ENCODE assay signal across 23 cellular contexts in genomic region chr5:126589536-126590297, GRCh38. TPM values are rescaled to one million over a fixed set of nuclear protein-coding genes. Genes with fewer than 3 reads are reported as not detected.
A peak's percentile ranks its signal among the peaks of the same experiment; 100 is the strongest.
DNase-seq lines count a peak whose midpoint lies in the region; ATAC-seq, FAIRE-seq and TF ChIP-seq lines count a peak whose summit lies in the region.
"Had no signal": no experiment of that assay in that cellular context is flagged by ENCODE, and none has a peak within 500 bp of the region (broad histone marks: within the 10 kb centered on the region; RNA-seq: fewer than 3 reads in every experiment).

No MANE protein-coding gene starts in this region.

- H3K4me3 Mint-ChIP-seq in type B pancreatic cell: no peak overlapping the region
- H3K4me3 Mint-ChIP-seq in CD4-positive, alpha-beta memory T cell: no peak overlapping the region
- H3K4me3 Mint-ChIP-seq: B cell; CD4-positive, alpha-beta T cell had no signal

- DNase-seq in DMS 273 (lab: John Stamatoyannopoulos, UW; ENCODE audit: unreplicated experiment) (peak; percentile 66), DMS 273 treated with DMSO at 0.1 percent for 48 hours (lab: John Stamatoyannopoulos, UW) (no peak), HepG2 (ENCODE audit: low spot score) (no peak), right lobe of liver (no peak), type B pancreatic cell (ENCODE audit: extremely low spot score, unreplicated experiment) (peak; percentile 20)
- no peak for DNase-seq in CD4-positive, alpha-beta memory T cell
- DNase-seq: Calu3; CD4-positive, alpha-beta T cell; COR-L47; DMS79; EL; GDM1; GM23248; H7; HCEC 1CT had no signal

- TF ChIP-seq CTCF in HepG2 (CRISPR knock-in tag; IDR thresholded peaks at IDR 0.05): no peak
- no peak for TF ChIP-seq CTCF in right lobe of liver (IDR thresholded peaks at IDR 0.05)
- no peak for TF ChIP-seq CTCF in type B pancreatic cell (conservative IDR thresholded peaks at IDR 0.05)

- CTCF ChIA-PET in HepG2 (lab: Yijun Ruan, JAX; ENCODE audit: low intra/inter-chr PET ratio, low total read pairs): no interaction called here
- CTCF ChIA-PET in CD4-positive, alpha-beta memory T cell (lab: Charles Lee; ENCODE audit: partially characterized antibody): no interaction called here

- H3K27me3 Mint-ChIP-seq in type B pancreatic cell: no peaks in the 10 kb centered on the region
- peaks cover 12 to 13% of the 10 kb centered on the region in 2 donors for H3K27me3 Mint-ChIP-seq in CD4-positive, alpha-beta memory T cell
- H3K27me3 Mint-ChIP-seq: CD4-positive, alpha-beta T cell had no signal

- H3K36me3 ChIP-seq in HepG2 (replicated peaks in 1 of 2; ENCODE audit: control insufficient read depth in 1 of 2, insufficient read depth in 2 of 2, low read length in 2 of 2) (peaks cover 7 to 34% of the 10 kb centered on the region in 2 experiments), right lobe of liver (peaks cover 0 to 25% (median 0%) of the 10 kb centered on the region in 4 donors)
- no peaks in the 10 kb centered on the region for H3K36me3 ChIP-seq in CD4-positive, alpha-beta memory T cell (ENCODE audit: insufficient read depth, low read length)

- intact Hi-C loops in HepG2 (cut with micrococcal nuclease; ENCODE audit: unreplicated experiment) (no loop called here), right lobe of liver (cut with DNase I) (no loop called here)
- intact Hi-C loops in CD4-positive, alpha-beta memory T cell (cut with micrococcal nuclease): no loop called here

- H3K4me2 ChIP-seq in HepG2 (ENCODE audit: low read depth, low read length): no peak overlapping the region
- H3K4me2 ChIP-seq: BLaER1 had no signal

- TF ChIP-seq RAD21 in HepG2 (CRISPR knock-in tag; IDR thresholded peaks at IDR 0.05): no peak

- 96% methylated on average over 13 of the region's 28 CpGs for WGBS in HepG2 (ENCODE audit: low lambda C conversion rate)
- 97% methylated on average over 11 of the region's 28 CpGs for WGBS in right lobe of liver (ENCODE audit: insufficient coverage, low coverage, low lambda C conversion rate, missing lambda C conversion rate)

- H3K79me2 ChIP-seq in HepG2 (ENCODE audit: insufficient read depth, low read length): peaks cover 23% of the 10 kb centered on the region

- FAIRE-seq in HepG2 (lab: Jason Lieb, UNC): no peak
- FAIRE-seq: A204.1, GM12878, GM19239, H1 had no signal

- H3K4me3 ChIP-seq in HepG2 (replicated peaks in 1 of 3; ENCODE audit: insufficient read depth in 1 of 3, low read depth in 2 of 3, low read length in 3 of 3) (no peak overlapping the region), right lobe of liver (no peak overlapping the region)
- H3K4me3 ChIP-seq in CD4-positive, alpha-beta memory T cell (ENCODE audit: low read length in 2 of 2): no peak overlapping the region
- H3K4me3 ChIP-seq: BLaER1, GM12878, GM23248 had no signal

- H3K4me1 Mint-ChIP-seq in type B pancreatic cell (ENCODE audit: unreplicated experiment): peaks cover 15% of the 10 kb centered on the region
- peaks cover 3 to 15% (median 8%) of the 10 kb centered on the region in 4 donors for H3K4me1 Mint-ChIP-seq in CD4-positive, alpha-beta memory T cell

- H3K27ac Mint-ChIP-seq in type B pancreatic cell: no peak overlapping the region
- H3K27ac Mint-ChIP-seq in CD4-positive, alpha-beta memory T cell: no peak overlapping the region
- H3K27ac Mint-ChIP-seq: B cell; CD4-positive, alpha-beta T cell had no signal

- H3K27me3 ChIP-seq in HepG2 (ENCODE audit: control insufficient read depth in 1 of 2, insufficient read depth in 2 of 2, low read length in 2 of 2) (no peaks in the 10 kb centered on the region; a peak in 1 of 5 replicates), right lobe of liver (no peaks in the 10 kb centered on the region)
- H3K27me3 ChIP-seq in CD4-positive, alpha-beta memory T cell (ENCODE audit: insufficient read depth, low read length): no peaks in the 10 kb centered on the region

- H3K9me3 Mint-ChIP-seq in type B pancreatic cell: no peaks in the 10 kb centered on the region
- peaks cover 0 to 2% (median 0%) of the 10 kb centered on the region in 8 donors for H3K9me3 Mint-ChIP-seq in CD4-positive, alpha-beta memory T cell
- H3K9me3 Mint-ChIP-seq: CD4-positive, alpha-beta T cell had no signal

- POLR2A ChIA-PET in HepG2 (lab: Yijun Ruan, JAX): no interaction called here
- POLR2A ChIA-PET in CD4-positive, alpha-beta memory T cell (lab: Charles Lee; ENCODE audit: partially characterized antibody): no interaction called here

- no peak overlapping the region for H2AFZ ChIP-seq in HepG2 (ENCODE audit: low read length)
- H2AFZ ChIP-seq: GM23248 had no signal

- no peaks in the 10 kb centered on the region; the same call in 1 of the 2 replicates for H4K20me1 ChIP-seq in HepG2 (ENCODE audit: insufficient read depth, low read length)
- H4K20me1 ChIP-seq: BLaER1 had no signal

- TF ChIP-seq EP300 in HepG2 (IDR thresholded peaks at IDR 0.05; ENCODE audit: low read depth in 2 of 2, low read length in 2 of 2): no peak
- TF ChIP-seq EP300 in HepG2 (CRISPR knock-in tag; IDR thresholded peaks at IDR 0.05; ENCODE audit: borderline replicate concordance): no peak

- H3K27ac ChIP-seq in HepG2 (ENCODE audit: extremely low read length, insufficient read depth, low read length) (no peak overlapping the region), right lobe of liver (no peak overlapping the region)
- no peak overlapping the region for H3K27ac ChIP-seq in CD4-positive, alpha-beta memory T cell (ENCODE audit: low read depth, low read length)
- H3K27ac ChIP-seq: 22Rv1, BLaER1, C4-2B, GM23248 had no signal

- H3K4me1 ChIP-seq in HepG2 (ENCODE audit: insufficient read depth, low read length): peaks cover 42% of the 10 kb centered on the region
- peaks cover 0 to 25% (median 7%) of the 10 kb centered on the region in 4 donors for H3K4me1 ChIP-seq in right lobe of liver
- peaks cover 7% of the 10 kb centered on the region for H3K4me1 ChIP-seq in CD4-positive, alpha-beta memory T cell (ENCODE audit: insufficient read depth, low read length)

- ATAC-seq in HepG2 (no peak), right lobe of liver (no peak)
- ATAC-seq: GM12878 had no signal

- in situ Hi-C loops in HepG2 (cut with HindIII; ENCODE audit: extremely low pct_ligation_motif_present, low pct_unique_long_range_greater_than_20kb): no loop called here

- BruUV-seq in HepG2 (replicated peaks; lab: Mats Ljungman, UMichigan): no TSS peak

- H3K9ac ChIP-seq in HepG2 (ENCODE audit: insufficient read depth, low read depth, low read length): no peak overlapping the region
- H3K9ac ChIP-seq: BLaER1, GM23248 had no signal

- H3K36me3 Mint-ChIP-seq in type B pancreatic cell: peaks cover 13% of the 10 kb centered on the region
- H3K36me3 Mint-ChIP-seq in CD4-positive, alpha-beta memory T cell: peaks cover 0 to 3% of the 10 kb centered on the region in 2 donors

- TF ChIP-seq POLR2A in HepG2 (IDR thresholded peaks at IDR 0.05; ENCODE audit: insufficient read depth in 1 of 2, low read depth in 2 of 2, low read length in 2 of 2): no peak
- no peak for TF ChIP-seq POLR2A in right lobe of liver (IDR thresholded peaks at IDR 0.05)

- H3K9me3 ChIP-seq in HepG2 (ENCODE audit: low read length) (no peaks in the 10 kb centered on the region), right lobe of liver (no peaks in the 10 kb centered on the region)
- H3K9me3 ChIP-seq in CD4-positive, alpha-beta memory T cell (ENCODE audit: control insufficient read depth in 1 of 2, low read length in 2 of 2): no peaks in the 10 kb centered on the region

RNA-seq across cellular contexts. Expression of gene ALDH7A1, which starts 5.3 kb away (rescaled TPM):
- 69.0 and 132 TPM in 2 replicates for total RNA-seq in HepG2 (2016; rRNA removed; fragmentation: Illumina TruSeq; extraction: Trizol)
- total RNA-seq in HepG2 (2016; cell fraction: cytosol; rRNA removed; fragmentation: Illumina TruSeq; extraction: Trizol; ENCODE audit: low read depth): 25.5 and 27.2 TPM in 2 replicates
- 68.9 and 140 TPM in 2 replicates for total RNA-seq in HepG2 (2016; cell fraction: insoluble cytoplasmic fraction; rRNA removed; fragmentation: Illumina TruSeq; extraction: Trizol)
- 30.4 and 36.0 TPM in 2 replicates for total RNA-seq in HepG2 (2016; cell fraction: membrane; rRNA removed; fragmentation: Illumina TruSeq; extraction: Trizol)
- total RNA-seq in HepG2 (2016; cell fraction: nucleus; rRNA removed; fragmentation: Illumina TruSeq; extraction: Trizol): 88.1 and 94.1 TPM in 2 replicates
- 64.5 and 100 TPM in 2 replicates for polyA plus RNA-seq in HepG2 (2011; rRNA removed)
- polyA plus RNA-seq in HepG2 (2011; cell fraction: cytosol; rRNA removed): 60.2 and 62.6 TPM in 2 replicates
- 25.1 and 27.1 TPM in 2 replicates for polyA plus RNA-seq in HepG2 (2011; cell fraction: nucleus; rRNA removed)
- polyA plus RNA-seq in HepG2 (2012): 63.1 and 161 TPM in 2 replicates
- polyA plus RNA-seq in HepG2 (2016; cell fraction: cytosol; fragmentation: Illumina TruSeq; extraction: Trizol; ENCODE audit: low read depth): 22.7 and 28.6 TPM in 2 replicates
- polyA plus RNA-seq in HepG2 (2016; cell fraction: insoluble cytoplasmic fraction; fragmentation: Illumina TruSeq; extraction: Trizol; ENCODE audit: low read depth): 290 TPM in 2 replicates
- 35.9 and 40.2 TPM in 2 replicates for polyA plus RNA-seq in HepG2 (2016; cell fraction: membrane; fragmentation: Illumina TruSeq; extraction: Trizol; ENCODE audit: low read depth)
- polyA plus RNA-seq in HepG2 (2016; cell fraction: nucleus; fragmentation: Illumina TruSeq; extraction: Trizol; ENCODE audit: insufficient read depth, low read depth): 144 and 152 TPM in 2 replicates
- polyA minus RNA-seq in HepG2 (2011; rRNA and poly(A)+ RNA removed; ENCODE audit: low replicate concordance): 96.9 and 101 TPM in 2 replicates
- polyA minus RNA-seq in HepG2 (2011; cell fraction: cytosol; rRNA and poly(A)+ RNA removed): 31.7 and 41.1 TPM in 2 replicates
- 61.4 and 63.3 TPM in 2 replicates for polyA minus RNA-seq in HepG2 (2011; cell fraction: nucleus; rRNA and poly(A)+ RNA removed)
- 100 to 1,000 TPM in 2 of 6 experiments, 10 to 100 TPM in 4; 23.0 to 142 (median 96.7) TPM for total RNA-seq in right lobe of liver
- 60.9 and 119 TPM in 2 replicates for total RNA-seq in type B pancreatic cell (ENCODE audit: low replicate concordance)
- 1 to 10 TPM; 1.3 to 2.2 TPM for total RNA-seq in CD4-positive, alpha-beta memory T cell
- polyA plus RNA-seq in CD4-positive, alpha-beta memory T cell: 1 to 10 TPM; 1.4 to 4.8 TPM

RNA-seq across cellular contexts. Expression of gene PHAX, which starts 11.0 kb away (rescaled TPM):
- total RNA-seq in HepG2 (2016; rRNA removed; fragmentation: Illumina TruSeq; extraction: Trizol): 59.7 and 95.0 TPM in 2 replicates
- 21.2 and 23.9 TPM in 2 replicates for total RNA-seq in HepG2 (2016; cell fraction: cytosol; rRNA removed; fragmentation: Illumina TruSeq; extraction: Trizol; ENCODE audit: low read depth)
- total RNA-seq in HepG2 (2016; cell fraction: insoluble cytoplasmic fraction; rRNA removed; fragmentation: Illumina TruSeq; extraction: Trizol): 60.0 and 92.4 TPM in 2 replicates
- total RNA-seq in HepG2 (2016; cell fraction: membrane; rRNA removed; fragmentation: Illumina TruSeq; extraction: Trizol): 13.8 and 20.4 TPM in 2 replicates
- 28.1 and 28.5 TPM in 2 replicates for total RNA-seq in HepG2 (2016; cell fraction: nucleus; rRNA removed; fragmentation: Illumina TruSeq; extraction: Trizol)
- 14.5 and 20.0 TPM in 2 replicates for polyA plus RNA-seq in HepG2 (2011; rRNA removed)
- 23.7 and 29.5 TPM in 2 replicates for polyA plus RNA-seq in HepG2 (2011; cell fraction: cytosol; rRNA removed)
- 8.2 and 8.9 TPM in 2 replicates for polyA plus RNA-seq in HepG2 (2011; cell fraction: nucleus; rRNA removed)
- 25.3 and 30.2 TPM in 2 replicates for polyA plus RNA-seq in HepG2 (2012)
- 5.2 and 7.4 TPM in 2 replicates for polyA plus RNA-seq in HepG2 (2016; cell fraction: cytosol; fragmentation: Illumina TruSeq; extraction: Trizol; ENCODE audit: low read depth)
- polyA plus RNA-seq in HepG2 (2016; cell fraction: insoluble cytoplasmic fraction; fragmentation: Illumina TruSeq; extraction: Trizol; ENCODE audit: low read depth): 79.7 and 90.7 TPM in 2 replicates
- 9.3 and 9.5 TPM in 2 replicates for polyA plus RNA-seq in HepG2 (2016; cell fraction: membrane; fragmentation: Illumina TruSeq; extraction: Trizol; ENCODE audit: low read depth)
- 25.9 and 30.7 TPM in 2 replicates for polyA plus RNA-seq in HepG2 (2016; cell fraction: nucleus; fragmentation: Illumina TruSeq; extraction: Trizol; ENCODE audit: insufficient read depth, low read depth)
- 13.5 and 35.0 TPM in 2 replicates for polyA minus RNA-seq in HepG2 (2011; rRNA and poly(A)+ RNA removed; ENCODE audit: low replicate concordance)
- polyA minus RNA-seq in HepG2 (2011; cell fraction: cytosol; rRNA and poly(A)+ RNA removed): 14.5 and 19.1 TPM in 2 replicates
- polyA minus RNA-seq in HepG2 (2011; cell fraction: nucleus; rRNA and poly(A)+ RNA removed): 21.5 and 28.7 TPM in 2 replicates
- 10 to 100 TPM; 11.0 to 24.6 (median 19.4) TPM for total RNA-seq in right lobe of liver
- 36.3 and 43.2 TPM in 2 replicates for total RNA-seq in type B pancreatic cell (ENCODE audit: low replicate concordance)
- 10 to 100 TPM; 41.2 to 43.4 TPM for total RNA-seq in CD4-positive, alpha-beta memory T cell
- 100 to 1,000 TPM in 1 of 2 donors, 10 to 100 TPM in 1; 59.9 to 112 TPM for polyA plus RNA-seq in CD4-positive, alpha-beta memory T cell

Comparison
In these comparisons a context has a peak if more than half of its experiments do, and no peak if none do; other contexts are left out.
1. DNase-seq: peak in DMS 273 (single experiment) and type B pancreatic cell (single experiment); none in DMS 273 treated with DMSO at 0.1 percent for 48 hours (single experiment), HepG2 (single experiment), right lobe of liver (0 of 3) and CD4-positive, alpha-beta memory T cell (0 of 5).
2. RNA of gene ALDH7A1, which starts 5.3 kb away (total RNA-seq): 60.9 to 119 TPM in type B pancreatic cell, 23.0 to 142 TPM in right lobe of liver and 25.5 to 140 TPM in HepG2; 1.3 to 2.2 TPM in CD4-positive, alpha-beta memory T cell; every median in the first group is over 4 times any median in the second.